35 cellular contexts compared by ENCODE assay signal in genomic region chr17:45996282-45996937, GRCh38. TPM values are rescaled to one million over a fixed set of nuclear protein-coding genes. Genes with fewer than 3 reads are reported as not detected.
"Had no signal": no experiment of that assay in that cellular context is flagged by ENCODE, and none has a peak within 500 bp of the region (broad histone marks: within the 10 kb centered on the region; RNA-seq: fewer than 3 reads in every experiment).

No MANE protein-coding gene starts in this region.

- H3K9me3 ChIP-seq: body of pancreas, breast epithelium, SJCRH30 had no signal

- H3K36me3 ChIP-seq: breast epithelium, SJCRH30, WERI-Rb-1 had no signal

- H3K27me3 ChIP-seq: body of pancreas, breast epithelium, SJCRH30 had no signal

- H3K4me3 ChIP-seq: body of pancreas, breast epithelium, SJCRH30, SK-N-MC had no signal

- DNase-seq: activated CD4-positive, alpha-beta memory T cell treated with anti-CD3 and anti-CD28 coated beads, Interleukin-2, amount 10 ng/mL, durations not matched to agents 7 days and 5 days; activated CD4-positive, alpha-beta T cell treated with anti-CD3 and anti-CD28 coated beads for 1 hour; activated CD4-positive, alpha-beta T cell treated with anti-CD3 and anti-CD28 coated beads for 48 hours; activated CD4-positive, CD25-positive, alpha-beta regulatory T cell; activated CD8-positive, alpha-beta memory T cell treated with anti-CD3 and anti-CD28 coated beads for 24 hours; activated CD8-positive, alpha-beta memory T cell treated with anti-CD3 and anti-CD28 coated beads, Interleukin-2, amount 10 ng/mL, durations not matched to agents 7 days and 5 days; activated CD8-positive, alpha-beta memory T cell treated with anti-CD3 and anti-CD28 coated beads, Interleukin-2, amount 50 U/mL, for 48 hours; activated effector memory CD4-positive, alpha-beta T cell treated with anti-CD3 and anti-CD28 coated beads, Interleukin-2, amount 50 U/mL, for 16 hours; activated naive CD4-positive, alpha-beta T cell treated with Interleukin-2 at 50 U/mL for 16 hours; activated naive CD8-positive, alpha-beta T cell treated with anti-CD3 and anti-CD28 coated beads, Interleukin-2, amount 10 ng/mL, durations not matched to agents 7 days and 5 days; activated T-cell treated with anti-CD3 and anti-CD28 coated beads, Interleukin-2, amount 50 U/mL, for 72 hours; amygdala; body of pancreas; Karpas-422; KBM-7; NCI-H1105; NCI-H1417 treated with DMSO at 0.1 percent for 48 hours; NCI-H187 treated with DMSO at 0.1 percent for 48 hours; NCI-H2081; NCI-H226; NCI-H524 treated with DMSO at 0.1 percent for 48 hours; SHP77; T1000; WERI-Rb-1 had no signal

- H3K4me1 ChIP-seq: body of pancreas, breast epithelium had no signal

- H3K27ac ChIP-seq: body of pancreas, breast epithelium, SJCRH30, SK-N-MC, WERI-Rb-1 had no signal

RNA-seq across cellular contexts. Expression of gene STH, which starts 2.6 kb away (rescaled TPM):
- total RNA-seq: activated CD4-positive, alpha-beta memory T cell treated with anti-CD3 and anti-CD28 coated beads, Interleukin-2, amount 10 ng/mL, durations not matched to agents 7 days and 5 days; activated CD8-positive, alpha-beta memory T cell treated with anti-CD3 and anti-CD28 coated beads, Interleukin-2, amount 10 ng/mL, durations not matched to agents 7 days and 5 days; activated naive CD8-positive, alpha-beta T cell treated with anti-CD3 and anti-CD28 coated beads, Interleukin-2, amount 10 ng/mL, durations not matched to agents 7 days and 5 days; activated T-cell treated with anti-CD3 and anti-CD28 coated beads, Interleukin-2, amount 50 U/mL, for 72 hours; activated T-helper 17 cell treated with anti-CD3 and anti-CD28 coated beads, Interleukin-2, amount 50 U/mL, for 72 hours; astrocyte; body of pancreas; breast epithelium; cardiac septum; MCF 10A; NCI-H460; RPMI7951; SJCRH30; T-helper 1 cell treated with Interleukin-12 subunit alpha and Interleukin-12 subunit beta and Interleukin-4 antibody, amounts not matched to agents 30 ng/mL and 1 ng/mL, for 36 hours; T-helper 2 cell treated with Interferon-gamma antibody and Interleukin-4, amounts not matched to agents 100 ng/mL and 5 ng/mL, for 36 hours had no signal
